ENCODE assay signal across 1 cellular context in the genomic region with DNA sequence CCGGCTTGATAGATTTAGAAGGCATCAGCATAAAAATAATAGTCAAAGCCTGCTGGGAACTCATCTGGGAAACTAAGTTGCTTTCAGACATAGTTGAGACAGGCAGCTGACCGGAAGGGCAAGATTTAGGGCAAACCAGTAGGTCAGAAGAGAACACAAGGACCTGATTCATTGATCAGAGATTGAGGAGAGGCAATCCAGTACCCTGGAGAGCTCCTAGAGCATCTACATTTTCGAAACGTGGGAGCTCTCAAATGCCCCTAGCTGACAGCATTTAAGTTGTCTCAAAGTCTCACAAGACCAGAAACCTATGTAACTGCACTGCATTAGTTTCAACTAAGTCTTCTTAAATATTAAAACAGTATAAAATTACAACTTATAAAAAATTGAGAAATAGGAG.
TF ChIP-seq lines count a peak whose summit lies in the region.

No MANE protein-coding gene starts in this region.

TF ChIP-seq in SK-N-SH treated with all-trans-retinoic acid at 6 μM for 48 hours, 23 proteins besides CTCF, POLR2A, EP300 and RAD21 (continued from another document):
- TF ChIP-seq, protein P1, sequence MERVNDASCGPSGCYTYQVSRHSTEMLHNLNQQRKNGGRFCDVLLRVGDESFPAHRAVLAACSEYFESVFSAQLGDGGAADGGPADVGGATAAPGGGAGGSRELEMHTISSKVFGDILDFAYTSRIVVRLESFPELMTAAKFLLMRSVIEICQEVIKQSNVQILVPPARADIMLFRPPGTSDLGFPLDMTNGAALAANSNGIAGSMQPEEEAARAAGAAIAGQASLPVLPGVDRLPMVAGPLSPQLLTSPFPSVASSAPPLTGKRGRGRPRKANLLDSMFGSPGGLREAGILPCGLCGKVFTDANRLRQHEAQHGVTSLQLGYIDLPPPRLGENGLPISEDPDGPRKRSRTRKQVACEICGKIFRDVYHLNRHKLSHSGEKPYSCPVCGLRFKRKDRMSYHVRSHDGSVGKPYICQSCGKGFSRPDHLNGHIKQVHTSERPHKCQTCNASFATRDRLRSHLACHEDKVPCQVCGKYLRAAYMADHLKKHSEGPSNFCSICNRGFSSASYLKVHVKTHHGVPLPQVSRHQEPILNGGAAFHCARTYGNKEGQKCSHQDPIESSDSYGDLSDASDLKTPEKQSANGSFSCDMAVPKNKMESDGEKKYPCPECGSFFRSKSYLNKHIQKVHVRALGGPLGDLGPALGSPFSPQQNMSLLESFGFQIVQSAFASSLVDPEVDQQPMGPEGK (CRISPR knock-in tag; IDR thresholded peaks at IDR 0.05; ENCODE audit: borderline replicate concordance) = no peak
- TF ChIP-seq TCF4 (CRISPR knock-in tag; IDR thresholded peaks at IDR 0.05; ENCODE audit: borderline replicate concordance) (no peak), GLIS3 (CRISPR knock-in tag; IDR thresholded peaks at IDR 0.05) (no peak), OSR1 (CRISPR knock-in tag; IDR thresholded peaks at IDR 0.05) (no peak), ZFP30 (CRISPR knock-in tag; IDR thresholded peaks at IDR 0.05) (no peak), BACH2 (CRISPR knock-in tag; IDR thresholded peaks at IDR 0.05; ENCODE audit: borderline replicate concordance) (no peak), CSDC2 (CRISPR knock-in tag; IDR thresholded peaks at IDR 0.05) (no peak), PPARA (CRISPR knock-in tag; IDR thresholded peaks at IDR 0.05; ENCODE audit: borderline replicate concordance) (no peak)
- TF ChIP-seq, protein P2, sequence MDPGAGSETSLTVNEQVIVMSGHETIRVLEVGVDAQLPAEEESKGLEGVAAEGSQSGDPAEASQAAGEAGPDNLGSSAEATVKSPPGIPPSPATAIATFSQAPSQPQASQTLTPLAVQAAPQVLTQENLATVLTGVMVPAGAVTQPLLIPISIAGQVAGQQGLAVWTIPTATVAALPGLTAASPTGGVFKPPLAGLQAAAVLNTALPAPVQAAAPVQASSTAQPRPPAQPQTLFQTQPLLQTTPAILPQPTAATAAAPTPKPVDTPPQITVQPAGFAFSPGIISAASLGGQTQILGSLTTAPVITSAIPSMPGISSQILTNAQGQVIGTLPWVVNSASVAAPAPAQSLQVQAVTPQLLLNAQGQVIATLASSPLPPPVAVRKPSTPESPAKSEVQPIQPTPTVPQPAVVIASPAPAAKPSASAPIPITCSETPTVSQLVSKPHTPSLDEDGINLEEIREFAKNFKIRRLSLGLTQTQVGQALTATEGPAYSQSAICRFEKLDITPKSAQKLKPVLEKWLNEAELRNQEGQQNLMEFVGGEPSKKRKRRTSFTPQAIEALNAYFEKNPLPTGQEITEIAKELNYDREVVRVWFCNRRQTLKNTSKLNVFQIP (CRISPR knock-in tag; IDR thresholded peaks at IDR 0.05; ENCODE audit: borderline replicate concordance, low read depth) = no peak
TF ChIP-seq in SK-N-SH treated with all-trans-retinoic acid at 6 μM for 48 hours: peak in this region for 0.
